Comparison of ENCODE assay signal across 11 cellular contexts in genomic region chr18:50659091-50660003, GRCh38.
A peak's percentile ranks its signal among the peaks of the same experiment; 100 is the strongest.
DNase-seq lines count a peak whose midpoint lies in the region; ATAC-seq and TF ChIP-seq lines count a peak whose summit lies in the region.
"Had no signal": no experiment of that assay in that cellular context is flagged by ENCODE, and none has a peak within 500 bp of the region (broad histone marks: within the 10 kb centered on the region; RNA-seq: fewer than 3 reads in every experiment).

No MANE protein-coding gene starts in this region.

- no peaks in the 10 kb centered on the region for H3K36me3 Mint-ChIP-seq in activated CD4-positive, alpha-beta T cell treated with anti-CD3 and anti-CD28 coated beads for 36 hours (ENCODE audit: low read depth)
- H3K36me3 Mint-ChIP-seq in CD8-positive, alpha-beta T cell, result no peaks in the 10 kb centered on the region
- H3K36me3 Mint-ChIP-seq: natural killer cell treated with Interleukin-12 subunit alpha and Interleukin-12 subunit beta and Interleukin-15 and Interleukin-18, amount 100 ng/mL, for 72 hours had no signal

- no peaks in the 10 kb centered on the region for H3K4me1 Mint-ChIP-seq in activated CD4-positive, alpha-beta T cell treated with anti-CD3 and anti-CD28 coated beads for 36 hours
- no peaks in the 10 kb centered on the region for H3K4me1 Mint-ChIP-seq in CD8-positive, alpha-beta T cell (ENCODE audit: low read depth)

- POLR2A ChIA-PET in activated CD4-positive, alpha-beta T cell treated with anti-CD3 and anti-CD28 coated beads for 36 hours (lab: Charles Lee), result no interaction called here
- POLR2A ChIA-PET in CD8-positive, alpha-beta T cell (lab: Charles Lee), result no interaction called here

- H3K27me3 ChIP-seq in foreskin keratinocyte, result no peaks in the 10 kb centered on the region
- H3K27me3 ChIP-seq in CD8-positive, alpha-beta T cell (ENCODE audit: insufficient read depth, low read length), result no peaks in the 10 kb centered on the region

- TF ChIP-seq CTCF in foreskin keratinocyte (conservative IDR thresholded peaks at IDR 0.05), result peak; percentile 57
- no peak for TF ChIP-seq CTCF in CD8-positive, alpha-beta T cell (IDR thresholded peaks at IDR 0.05)

- no peaks in the 10 kb centered on the region for H3K9me3 ChIP-seq in CD8-positive, alpha-beta T cell (ENCODE audit: low read length)

- intact Hi-C loops in activated CD4-positive, alpha-beta T cell treated with anti-CD3 and anti-CD28 coated beads for 36 hours (cut with DNase I, micrococcal nuclease), result no loop called here
- intact Hi-C loops in CD8-positive, alpha-beta T cell (cut with DNase I, micrococcal nuclease), result no loop called here

- ATAC-seq in foreskin keratinocyte (peak; percentile 89), HG03039 (IDR thresholded peaks at IDR 0.05; ENCODE audit: unreplicated experiment) (no peak)
- ATAC-seq in activated CD4-positive, alpha-beta T cell treated with anti-CD3 and anti-CD28 coated beads for 36 hours, result no peak
- no peak for ATAC-seq in CD8-positive, alpha-beta T cell
- ATAC-seq: natural killer cell treated with Interleukin-12 subunit alpha and Interleukin-12 subunit beta and Interleukin-15 and Interleukin-18, amount 100 ng/mL, for 72 hours had no signal

- H3K36me3 ChIP-seq in CD8-positive, alpha-beta T cell (ENCODE audit: insufficient read depth, low read length), result no peaks in the 10 kb centered on the region

- no peak overlapping the region for H3K4me3 Mint-ChIP-seq in activated CD4-positive, alpha-beta T cell treated with anti-CD3 and anti-CD28 coated beads for 36 hours
- no peak overlapping the region for H3K4me3 Mint-ChIP-seq in CD8-positive, alpha-beta T cell
- H3K4me3 Mint-ChIP-seq: natural killer cell treated with Interleukin-12 subunit alpha and Interleukin-12 subunit beta and Interleukin-15 and Interleukin-18, amount 100 ng/mL, for 72 hours had no signal

- no peak overlapping the region for H3K27ac ChIP-seq in foreskin keratinocyte
- no peak overlapping the region for H3K27ac ChIP-seq in CD8-positive, alpha-beta T cell (ENCODE audit: low read depth, low read length)

- CTCF ChIA-PET in activated CD4-positive, alpha-beta T cell treated with anti-CD3 and anti-CD28 coated beads for 36 hours (lab: Charles Lee), result no interaction called here
- CTCF ChIA-PET in CD8-positive, alpha-beta T cell (lab: Charles Lee), result no interaction called here

- no peak overlapping the region for H3K27ac Mint-ChIP-seq in activated CD4-positive, alpha-beta T cell treated with anti-CD3 and anti-CD28 coated beads for 36 hours
- no peak overlapping the region for H3K27ac Mint-ChIP-seq in CD8-positive, alpha-beta T cell
- H3K27ac Mint-ChIP-seq: natural killer cell treated with Interleukin-12 subunit alpha and Interleukin-12 subunit beta and Interleukin-15 and Interleukin-18, amount 100 ng/mL, for 72 hours had no signal

- H3K9me3 Mint-ChIP-seq in activated CD4-positive, alpha-beta T cell treated with anti-CD3 and anti-CD28 coated beads for 36 hours (ENCODE audit: low read depth), result peaks cover 4% of the 10 kb centered on the region
- H3K9me3 Mint-ChIP-seq in CD8-positive, alpha-beta T cell, result peaks cover 3% of the 10 kb centered on the region
- H3K9me3 Mint-ChIP-seq: natural killer cell treated with Interleukin-12 subunit alpha and Interleukin-12 subunit beta and Interleukin-15 and Interleukin-18, amount 100 ng/mL, for 72 hours had no signal

- no peak overlapping the region for H3K4me3 ChIP-seq in CD8-positive, alpha-beta T cell (ENCODE audit: low read depth, low read length)

- DNase-seq in HCEC 1CT (peak; percentile 42), RKO (ENCODE audit: low spot score) (peak; percentile 60), foreskin keratinocyte (peak; percentile 46 to 66), renal cortical epithelial cell (ENCODE audit: low read depth) (peak; percentile 79), iPS-NIHi7 (ENCODE audit: extremely low spot score) (no peak)
- no peak for DNase-seq in activated CD4-positive, alpha-beta T cell treated with anti-CD3 and anti-CD28 coated beads for 36 hours
- DNase-seq in CD8-positive, alpha-beta T cell, result no peak
- DNase-seq: GF-D8, NCI-H2081 treated with DMSO at 0.1 percent for 48 hours had no signal

- H3K4me1 ChIP-seq in foreskin keratinocyte, result no peaks in the 10 kb centered on the region
- H3K4me1 ChIP-seq in CD8-positive, alpha-beta T cell (ENCODE audit: insufficient read depth, low read length), result no peaks in the 10 kb centered on the region

- H3K27me3 Mint-ChIP-seq in activated CD4-positive, alpha-beta T cell treated with anti-CD3 and anti-CD28 coated beads for 36 hours, result peaks cover 4% of the 10 kb centered on the region
- H3K27me3 Mint-ChIP-seq in CD8-positive, alpha-beta T cell (ENCODE audit: low read depth), result peaks cover 2% of the 10 kb centered on the region

Comparison
In these comparisons a context has a peak if more than half of its experiments do, and no peak if none do; other contexts are left out.
1. DNase-seq: peak in HCEC 1CT (single experiment), RKO (single experiment), foreskin keratinocyte (2 of 2) and renal cortical epithelial cell (single experiment); none in activated CD4-positive, alpha-beta T cell treated with anti-CD3 and anti-CD28 coated beads for 36 hours (single experiment), iPS-NIHi7 (single experiment) and CD8-positive, alpha-beta T cell (0 of 7).